21 cellular contexts compared by ENCODE assay signal in the genomic region with DNA sequence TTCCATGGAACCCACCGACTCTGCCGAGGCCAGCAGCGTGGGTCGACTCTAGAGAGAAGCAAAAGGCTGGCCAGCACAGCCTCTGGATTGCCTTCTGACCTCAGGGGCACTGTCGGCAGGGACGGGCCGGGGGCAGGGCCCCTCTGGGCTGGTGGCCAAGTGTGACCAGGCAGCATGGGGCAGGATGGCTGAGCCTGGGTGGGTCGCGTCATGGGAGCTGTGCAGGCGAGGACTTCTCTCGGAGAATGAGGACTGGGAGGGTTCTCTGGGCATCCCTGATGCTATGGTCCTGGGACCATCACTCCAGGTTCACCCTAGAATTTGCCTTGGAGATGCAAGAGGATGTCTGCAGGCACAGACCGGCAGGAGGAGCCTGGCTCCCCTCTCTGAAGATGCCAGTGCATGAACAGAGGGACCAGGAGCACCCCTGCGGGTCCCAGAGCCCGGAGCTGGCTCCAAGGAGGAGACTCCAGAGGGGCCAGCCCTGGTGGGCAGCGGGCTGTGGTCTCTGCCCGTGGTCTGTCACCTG.
DNase-seq lines count a peak whose midpoint lies in the region; ATAC-seq and TF ChIP-seq lines count a peak whose summit lies in the region.
"Had no signal": no experiment of that assay in that cellular context is flagged by ENCODE, and none has a peak within 500 bp of the region (broad histone marks: within the 10 kb centered on the region; RNA-seq: fewer than 3 reads in every experiment).

No MANE protein-coding gene starts in this region.

- no peak overlapping the region for H2AFZ ChIP-seq in osteoblast (ENCODE audit: low read length)
- H2AFZ ChIP-seq: GM23248 had no signal

- TF ChIP-seq CTCF in gastroesophageal sphincter (IDR thresholded peaks at IDR 0.05) (no peak), osteoblast (IDR thresholded peaks at IDR 0.05; ENCODE audit: extremely low read depth, low read depth, low read length) (no peak), A673 (conservative IDR thresholded peaks at IDR 0.05; ENCODE audit: low read depth, low read length) (no peak)

- H3K4me1 ChIP-seq in right cardiac atrium (ENCODE audit: control insufficient read depth, insufficient read depth, low read length) (no peaks in the 10 kb centered on the region), gastroesophageal sphincter (no peaks in the 10 kb centered on the region), osteoblast (ENCODE audit: insufficient read depth, low read length) (no peaks in the 10 kb centered on the region), aorta (ENCODE audit: control insufficient read depth in 1 of 2, insufficient read depth in 2 of 2, low read length in 2 of 2) (no peaks in the 10 kb centered on the region), A673 (ENCODE audit: insufficient read depth, low read length, poor library complexity, severe bottlenecking) (no peaks in the 10 kb centered on the region)
- H3K4me1 ChIP-seq: Caco-2 had no signal

- TF ChIP-seq POLR2A in gastroesophageal sphincter (IDR thresholded peaks at IDR 0.05), result no peak

- ATAC-seq in right cardiac atrium (peak; percentile 9 to 24), gastroesophageal sphincter (peak; percentile 32), aorta (ENCODE audit: low FRiP score) (peak; percentile 24), HG02571 (IDR thresholded peaks at IDR 0.05; ENCODE audit: unreplicated experiment) (no peak)
- ATAC-seq: CD8-positive, alpha-beta T cell; GM12878 had no signal

- POLR2A ChIA-PET in A673 (lab: Charles Lee; ENCODE audit: low non-redundant PET), result no interaction called here

- WGBS in right cardiac atrium, result 68% methylated on average over 16 of the region's 16 CpGs
- WGBS in gastroesophageal sphincter (ENCODE audit: low coverage in 1 of 2), 2 donors, result 80% methylated on average over 1 of the region's 16 CpGs; no CpG with 5 or more reads in 1 of the 2 donors
- WGBS in aorta, 2 donors, result 73 to 75% methylated on average over 16 of the region's 16 CpGs

- no peaks in the 10 kb centered on the region for H3K9me3 ChIP-seq in right cardiac atrium (ENCODE audit: control insufficient read depth, low read length)
- no peaks in the 10 kb centered on the region for H3K9me3 ChIP-seq in gastroesophageal sphincter
- no peaks in the 10 kb centered on the region for H3K9me3 ChIP-seq in osteoblast (ENCODE audit: low read depth, low read length)
- H3K9me3 ChIP-seq in aorta (ENCODE audit: control insufficient read depth, low read length), result no peaks in the 10 kb centered on the region
- H3K9me3 ChIP-seq in A673 (ENCODE audit: low read depth, low read length, poor library complexity, severe bottlenecking), result no peaks in the 10 kb centered on the region
- H3K9me3 ChIP-seq: Caco-2 had no signal

- H3K27me3 ChIP-seq in right cardiac atrium (ENCODE audit: control insufficient read depth, insufficient read depth) (no peaks in the 10 kb centered on the region), gastroesophageal sphincter (peaks cover 7% of the 10 kb centered on the region), osteoblast (ENCODE audit: insufficient read depth, low read length) (no peaks in the 10 kb centered on the region), aorta (ENCODE audit: control insufficient read depth in 1 of 2, insufficient read depth in 2 of 2, low read length in 1 of 2) (no peaks in the 10 kb centered on the region), A673 (replicated peaks; ENCODE audit: insufficient read depth, low read depth, low read length, poor library complexity) (peaks cover 9% of the 10 kb centered on the region)

- H3K4me2 ChIP-seq in osteoblast (ENCODE audit: insufficient read depth, low read length), result no peak overlapping the region

- intact Hi-C loops in right cardiac atrium (cut with DNase I), result no loop called here
- intact Hi-C loops in cardiac septum (cut with DNase I), result no loop called here
- intact Hi-C loops in aorta (cut with DNase I), result no loop called here
- intact Hi-C loops in A673 (cut with micrococcal nuclease; ENCODE audit: unreplicated experiment), result no loop called here

- no TSS peak for BruUV-seq in A673 (replicated peaks; lab: Mats Ljungman, UMichigan)

- no peak overlapping the region for H3K4me3 ChIP-seq in right cardiac atrium (ENCODE audit: low read length)
- H3K4me3 ChIP-seq in gastroesophageal sphincter, result no peak overlapping the region
- H3K4me3 ChIP-seq in osteoblast (ENCODE audit: insufficient read depth, low read length), result no peak overlapping the region
- no peak overlapping the region for H3K4me3 ChIP-seq in aorta (ENCODE audit: low read length in 2 of 2)
- H3K4me3 ChIP-seq in A673 (ENCODE audit: low read depth, low read length, poor library complexity, severe bottlenecking), result no peak overlapping the region
- H3K4me3 ChIP-seq: GM12878, GM23248 had no signal

- peak in 2 of 3 donors; percentile 11 to 28 for DNase-seq in right cardiac atrium
- DNase-seq in cardiac septum (ENCODE audit: low spot score), result no peak
- DNase-seq in osteoblast (ENCODE audit: insufficient read length, low spot score, missing footprints), result peak; percentile 70
- DNase-seq in aorta, result no peak
- no peak for DNase-seq in DMS53 treated with DMSO at 0.1 percent for 48 hours (lab: John Stamatoyannopoulos, UW; ENCODE audit: unreplicated experiment)
- DNase-seq in A673 (ENCODE audit: low spot score), result no peak
- DNase-seq: Caco-2, DMS79, EL, GDM1, GM23248, NCI-H1048, NCI-H1417 treated with DMSO at 0.1 percent for 48 hours, NCI-H1694 treated with DMSO at 0.1 percent for 48 hours, NCI-H2081, NCI-H2227 treated with DMSO at 0.1 percent for 48 hours had no signal

- no peak for TF ChIP-seq EP300 in gastroesophageal sphincter (IDR thresholded peaks at IDR 0.05)

- no peaks in the 10 kb centered on the region for H3K79me2 ChIP-seq in osteoblast (ENCODE audit: insufficient read depth, low read length)

- H3K36me3 ChIP-seq in gastroesophageal sphincter (no peaks in the 10 kb centered on the region), osteoblast (ENCODE audit: insufficient read depth, low read length) (no peaks in the 10 kb centered on the region), aorta (ENCODE audit: control insufficient read depth in 1 of 2, insufficient read depth in 2 of 2, low read length in 1 of 2) (no peaks in the 10 kb centered on the region), A673 (ENCODE audit: insufficient read depth, low read length, poor library complexity, severe bottlenecking) (no peaks in the 10 kb centered on the region)

- CTCF ChIA-PET in A673 (lab: Charles Lee), result no interaction called here

- H3K27ac ChIP-seq in right cardiac atrium (ENCODE audit: low read length) (no peak overlapping the region), gastroesophageal sphincter (no peak overlapping the region), osteoblast (ENCODE audit: low read depth, low read length) (no peak overlapping the region), aorta (ENCODE audit: low read depth in 1 of 2, low read length in 2 of 2) (no peak overlapping the region), A673 (ENCODE audit: low read depth, low read length, poor library complexity, severe bottlenecking) (no peak overlapping the region)
- H3K27ac ChIP-seq: GM23248, RWPE1 had no signal

- no peaks in the 10 kb centered on the region for H4K20me1 ChIP-seq in osteoblast (ENCODE audit: insufficient read depth, low read length)

Comparison
In these comparisons a context has a peak if more than half of its experiments do, and no peak if none do; other contexts are left out.
1. DNase-seq: peak in right cardiac atrium (2 of 3) and osteoblast (single experiment); none in cardiac septum (single experiment), aorta (0 of 2), DMS53 treated with DMSO at 0.1 percent for 48 hours (single experiment) and A673 (single experiment).